8 cellular contexts compared by ENCODE assay signal in the genomic region with DNA sequence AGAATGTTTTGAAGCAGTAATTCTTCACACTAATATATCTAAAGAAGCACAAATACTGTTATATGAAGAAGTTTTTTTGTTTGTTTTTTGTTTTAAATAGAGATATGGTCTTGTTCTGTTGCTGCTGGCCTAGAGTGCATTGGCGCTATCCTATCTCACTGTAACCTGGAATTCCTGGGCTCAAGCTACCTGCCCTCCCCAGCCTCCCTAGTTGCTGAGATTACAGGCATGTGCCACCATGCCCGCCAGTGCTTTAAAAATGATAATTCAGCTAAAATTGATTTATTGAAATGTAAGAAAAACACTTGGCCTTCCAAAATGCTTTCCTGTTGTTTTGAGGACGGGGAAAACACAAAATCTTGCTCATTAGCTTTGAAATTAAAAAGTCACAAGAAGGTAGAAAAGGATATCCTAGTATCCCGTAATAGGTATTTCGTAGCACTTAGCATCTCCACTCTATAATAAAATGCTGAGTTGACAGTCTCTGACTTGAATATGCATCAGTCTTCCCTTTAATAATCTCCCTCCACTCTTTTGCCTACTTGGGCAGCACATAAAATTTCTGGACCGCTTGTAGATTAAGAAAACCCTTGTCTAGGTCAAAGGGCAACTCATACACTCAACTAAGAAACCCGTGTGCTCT. TPM values are rescaled to one million over a fixed set of nuclear protein-coding genes. Genes with fewer than 3 reads are reported as not detected.
DNase-seq lines count a peak whose midpoint lies in the region; ATAC-seq and TF ChIP-seq lines count a peak whose summit lies in the region.

No MANE protein-coding gene starts in this region.

- intact Hi-C loops in activated T-helper 2 cell treated with anti-CD3 and anti-CD28 coated beads, Interferon-gamma antibody, Interleukin-2, Interleukin-4, amounts not matched to agents 10 μg/mL and 5 μg/mL and 100 μg/mL, durations not matched to agents 14 hours and 24 hours and 36 hours (cut with micrococcal nuclease) = loop anchor here (5.0 kb wide), 6 partner anchors 200 to 845 kb away; partner anchors contain the start of genes BLZF1, F5, GORAB and NME7

- H3K9me3 ChIP-seq in SK-N-SH (no peaks in the 10 kb centered on the region), iPS-20b (ENCODE audit: insufficient read depth, low read depth, low read length) (no peaks in the 10 kb centered on the region)

- no peak overlapping the region; the same call in 1 of the 2 replicates for H2AFZ ChIP-seq in SK-N-SH (ENCODE audit: low read depth)

- peak overlapping the region; percentile 80 for H3K4me2 ChIP-seq in SK-N-SH

- peaks cover 59% of the 10 kb centered on the region for H3K79me2 ChIP-seq in SK-N-SH (ENCODE audit: insufficient read depth)

- H3K27me3 ChIP-seq in SK-N-SH (ENCODE audit: insufficient read depth) (no peaks in the 10 kb centered on the region), iPS-20b (ENCODE audit: insufficient read depth, low read length) (no peaks in the 10 kb centered on the region)

- peak overlapping the region; percentile 98 for H3K9ac ChIP-seq in SK-N-SH
- H3K9ac ChIP-seq in iPS-20b (ENCODE audit: low read depth, low read length) = peak overlapping the region; percentile 93; the same call in 1 of the 2 replicates

- H4K20me1 ChIP-seq in SK-N-SH (ENCODE audit: insufficient read depth) = no peaks in the 10 kb centered on the region

- WGBS in SK-N-SH (ENCODE audit: low lambda C conversion rate) = 72% methylated on average over 7 of the region's 7 CpGs

- TF ChIP-seq RAD21 in SK-N-SH (IDR thresholded peaks at IDR 0.05; ENCODE audit: low read length) = no peak

- no peak for ATAC-seq in SK-N-SH treated with all-trans-retinoic acid at 6 μM for 48 hours
- no peak for ATAC-seq in HG03439 (IDR thresholded peaks at IDR 0.05; ENCODE audit: unreplicated experiment)
- no peak for ATAC-seq in GM21529 (IDR thresholded peaks at IDR 0.05; ENCODE audit: unreplicated experiment)

- H3K27ac ChIP-seq in SK-N-SH (ENCODE audit: low read depth in 2 of 2, low read length in 1 of 2) (peak overlapping the region; percentile 91 to 96; a peak in 3 of 4 replicates), iPS-20b (ENCODE audit: low read length) (no peak overlapping the region), substantia nigra (ENCODE audit: low read depth, low read length, poor library complexity, severe bottlenecking) (peak overlapping the region; percentile 99)

- POLR2A ChIA-PET in SK-N-SH (lab: Yijun Ruan, JAX) = no interaction called here

- H3K9me3 Mint-ChIP-seq in activated T-helper 2 cell treated with anti-CD3 and anti-CD28 coated beads, Interferon-gamma antibody, Interleukin-2, Interleukin-4, amounts not matched to agents 10 μg/mL and 5 μg/mL and 100 μg/mL, durations not matched to agents 14 hours and 24 hours and 36 hours = no peaks in the 10 kb centered on the region

- H3F3A ChIP-seq in SK-N-SH (replicated peaks; ENCODE audit: insufficient read depth) = peaks cover 5% of the 10 kb centered on the region

- H3K36me3 ChIP-seq in SK-N-SH (replicated peaks in 1 of 2; ENCODE audit: control insufficient read depth in 1 of 2, insufficient read depth in 2 of 2, low read length in 1 of 2) = peaks cover 14% of the 10 kb centered on the region in 2 experiments
- H3K36me3 ChIP-seq in iPS-20b (ENCODE audit: insufficient read depth, low read depth, low read length) = peaks cover 14% of the 10 kb centered on the region

- DNase-seq in SK-N-SH (no peak), substantia nigra (lab: John Stamatoyannopoulos, UW) (no peak), NCI-H187 (lab: John Stamatoyannopoulos, UW) (no peak)
- no peak for DNase-seq in activated T-helper 2 cell treated with anti-CD3 and anti-CD28 coated beads, Interferon-gamma antibody, Interleukin-2, Interleukin-4, amounts not matched to agents 10 μg/mL and 5 μg/mL and 100 μg/mL, durations not matched to agents 14 hours and 24 hours and 36 hours (ENCODE audit: low spot score)

- peak overlapping the region; percentile 92 for H3K27ac Mint-ChIP-seq in activated T-helper 2 cell treated with anti-CD3 and anti-CD28 coated beads, Interferon-gamma antibody, Interleukin-2, Interleukin-4, amounts not matched to agents 10 μg/mL and 5 μg/mL and 100 μg/mL, durations not matched to agents 14 hours and 24 hours and 36 hours

- H3K36me3 Mint-ChIP-seq in activated T-helper 2 cell treated with anti-CD3 and anti-CD28 coated beads, Interferon-gamma antibody, Interleukin-2, Interleukin-4, amounts not matched to agents 10 μg/mL and 5 μg/mL and 100 μg/mL, durations not matched to agents 14 hours and 24 hours and 36 hours (ENCODE audit: low read depth) = peaks cover 14% of the 10 kb centered on the region

- H3K4me3 ChIP-seq in SK-N-SH (ENCODE audit: low read depth in 2 of 2, low read length in 1 of 2) = peak overlapping the region; percentile 90 to 95
- peak overlapping the region; percentile 91 for H3K4me3 ChIP-seq in iPS-20b (ENCODE audit: low read length)

- CTCF ChIA-PET in SK-N-SH (lab: Yijun Ruan, JAX) = interaction anchor here (0.9 to 1.1 kb wide), 2 partner anchors 27 to 59 kb away, joined by 3 read pairs; no protein-coding TSS in a partner anchor

- no peaks in the 10 kb centered on the region for H3K9me2 ChIP-seq in SK-N-SH

- peaks cover 2% of the 10 kb centered on the region for H3K27me3 Mint-ChIP-seq in activated T-helper 2 cell treated with anti-CD3 and anti-CD28 coated beads, Interferon-gamma antibody, Interleukin-2, Interleukin-4, amounts not matched to agents 10 μg/mL and 5 μg/mL and 100 μg/mL, durations not matched to agents 14 hours and 24 hours and 36 hours (ENCODE audit: low read depth)

- H3K4me1 ChIP-seq in SK-N-SH (ENCODE audit: control insufficient read depth in 1 of 2, insufficient read depth in 2 of 2, low read depth in 1 of 2, low read length in 1 of 2) = peaks cover 18 to 20% of the 10 kb centered on the region in 2 experiments; a peak in 3 of 4 replicates
- H3K4me1 ChIP-seq in iPS-20b (ENCODE audit: insufficient read depth, low read length) = peaks cover 24% of the 10 kb centered on the region; the same call in 1 of the 2 replicates

- TF ChIP-seq CTCF in SK-N-SH (IDR thresholded peaks at IDR 0.05) = no peak

- peak overlapping the region; percentile 86 for H3K4me3 Mint-ChIP-seq in activated T-helper 2 cell treated with anti-CD3 and anti-CD28 coated beads, Interferon-gamma antibody, Interleukin-2, Interleukin-4, amounts not matched to agents 10 μg/mL and 5 μg/mL and 100 μg/mL, durations not matched to agents 14 hours and 24 hours and 36 hours (ENCODE audit: low read depth)

- no peak for TF ChIP-seq EP300 in SK-N-SH (IDR thresholded peaks at IDR 0.05; ENCODE audit: borderline replicate concordance in 1 of 2, low read depth in 1 of 2, low read length in 1 of 2)

- H3K4me1 Mint-ChIP-seq in activated T-helper 2 cell treated with anti-CD3 and anti-CD28 coated beads, Interferon-gamma antibody, Interleukin-2, Interleukin-4, amounts not matched to agents 10 μg/mL and 5 μg/mL and 100 μg/mL, durations not matched to agents 14 hours and 24 hours and 36 hours (ENCODE audit: low read depth) = peaks cover 50% of the 10 kb centered on the region

TF ChIP-seq in SK-N-SH, 30 proteins besides CTCF, POLR2A, EP300 and RAD21 (continues in another document):
- TF ChIP-seq JUND (IDR thresholded peaks at IDR 0.05) (no peak), YY1 (IDR thresholded peaks at IDR 0.05; ENCODE audit: low read depth) (no peak), MEF2A (IDR thresholded peaks at IDR 0.05; ENCODE audit: borderline replicate concordance, low read depth) (no peak), MXI1 (IDR thresholded peaks at IDR 0.05; ENCODE audit: low read depth, low read length) (no peak), TEAD4 (IDR thresholded peaks at IDR 0.05; ENCODE audit: borderline replicate concordance, insufficient read depth) (no peak)
- TF ChIP-seq, protein P1, sequence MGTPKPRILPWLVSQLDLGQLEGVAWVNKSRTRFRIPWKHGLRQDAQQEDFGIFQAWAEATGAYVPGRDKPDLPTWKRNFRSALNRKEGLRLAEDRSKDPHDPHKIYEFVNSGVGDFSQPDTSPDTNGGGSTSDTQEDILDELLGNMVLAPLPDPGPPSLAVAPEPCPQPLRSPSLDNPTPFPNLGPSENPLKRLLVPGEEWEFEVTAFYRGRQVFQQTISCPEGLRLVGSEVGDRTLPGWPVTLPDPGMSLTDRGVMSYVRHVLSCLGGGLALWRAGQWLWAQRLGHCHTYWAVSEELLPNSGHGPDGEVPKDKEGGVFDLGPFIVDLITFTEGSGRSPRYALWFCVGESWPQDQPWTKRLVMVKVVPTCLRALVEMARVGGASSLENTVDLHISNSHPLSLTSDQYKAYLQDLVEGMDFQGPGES (IDR thresholded peaks at IDR 0.05; ENCODE audit: low read depth, low read length) = no peak
- TF ChIP-seq, protein P2, sequence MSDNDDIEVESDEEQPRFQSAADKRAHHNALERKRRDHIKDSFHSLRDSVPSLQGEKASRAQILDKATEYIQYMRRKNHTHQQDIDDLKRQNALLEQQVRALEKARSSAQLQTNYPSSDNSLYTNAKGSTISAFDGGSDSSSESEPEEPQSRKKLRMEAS (IDR thresholded peaks at IDR 0.05; ENCODE audit: low read depth) = no peak

TF ChIP-seq in SK-N-SH treated with all-trans-retinoic acid at 6 μM for 48 hours, 23 proteins besides CTCF, POLR2A, EP300 and RAD21 (continues in another document):
- no peak for TF ChIP-seq ISL1 (CRISPR knock-in tag; IDR thresholded peaks at IDR 0.05)
- no peak for TF ChIP-seq ZNF70 (CRISPR knock-in tag; IDR thresholded peaks at IDR 0.05)
- TF ChIP-seq RARB (CRISPR knock-in tag; IDR thresholded peaks at IDR 0.05) = no peak
- no peak for TF ChIP-seq PPARA (CRISPR knock-in tag; IDR thresholded peaks at IDR 0.05; ENCODE audit: borderline replicate concordance)
- TF ChIP-seq BACH2 (CRISPR knock-in tag; IDR thresholded peaks at IDR 0.05; ENCODE audit: borderline replicate concordance) = no peak

RNA-seq across cellular contexts. Expression of gene SCYL3, which starts 1.4 kb away (rescaled TPM):
- 5.9 and 7.7 TPM in 2 replicates for polyA plus RNA-seq in SK-N-SH (2012; rRNA removed)
- 5.7 and 6.1 TPM in 2 replicates for polyA plus RNA-seq in SK-N-SH (2012; cell fraction: cytosol; rRNA removed)
- polyA plus RNA-seq in SK-N-SH (2012; cell fraction: nucleus; rRNA removed) = 11.6 and 15.3 TPM in 2 replicates
- 9.5 and 10.2 TPM in 2 replicates for total RNA-seq in activated T-helper 2 cell treated with anti-CD3 and anti-CD28 coated beads, Interferon-gamma antibody, Interleukin-2, Interleukin-4, amounts not matched to agents 10 μg/mL and 5 μg/mL and 100 μg/mL, durations not matched to agents 14 hours and 24 hours and 36 hours
